Comparison of ENCODE assay signal across 15 cellular contexts in genomic region chrX:10567136-10567535, GRCh38.
"Had no signal": no experiment of that assay in that cellular context is flagged by ENCODE, and none has a peak within 500 bp of the region (broad histone marks: within the 10 kb centered on the region; RNA-seq: fewer than 3 reads in every experiment).

No MANE protein-coding gene starts in this region.

- H3K27me3 ChIP-seq: esophagus muscularis mucosa, gastrocnemius medialis, right atrium auricular region, stomach, transverse colon had no signal

- H3K4me3 ChIP-seq: esophagus muscularis mucosa, gastrocnemius medialis, right atrium auricular region, stomach, thoracic aorta, transverse colon had no signal

- H3K27ac Mint-ChIP-seq: effector memory CD8-positive, alpha-beta T cell; natural killer cell treated with Interleukin-12 subunit alpha and Interleukin-12 subunit beta and Interleukin-15 and Interleukin-18, amount 100 ng/mL, for 72 hours had no signal

- H3K27me3 Mint-ChIP-seq: effector memory CD8-positive, alpha-beta T cell; natural killer cell treated with Interleukin-12 subunit alpha and Interleukin-12 subunit beta and Interleukin-15 and Interleukin-18, amount 100 ng/mL, for 72 hours had no signal

- H3K9me3 Mint-ChIP-seq: natural killer cell treated with Interleukin-12 subunit alpha and Interleukin-12 subunit beta and Interleukin-15 and Interleukin-18, amount 100 ng/mL, for 72 hours had no signal

- H3K4me3 Mint-ChIP-seq: effector memory CD8-positive, alpha-beta T cell; natural killer cell treated with Interleukin-12 subunit alpha and Interleukin-12 subunit beta and Interleukin-15 and Interleukin-18, amount 100 ng/mL, for 72 hours had no signal

- H3K36me3 Mint-ChIP-seq: natural killer cell treated with Interleukin-12 subunit alpha and Interleukin-12 subunit beta and Interleukin-15 and Interleukin-18, amount 100 ng/mL, for 72 hours had no signal

- H3K36me3 ChIP-seq: gastrocnemius medialis, right atrium auricular region, thoracic aorta, transverse colon had no signal

- H3K9me3 ChIP-seq: esophagus muscularis mucosa, gastrocnemius medialis, right atrium auricular region, stomach, thoracic aorta, transverse colon had no signal

- H3K4me1 ChIP-seq: gastrocnemius medialis, right atrium auricular region, transverse colon had no signal

- ATAC-seq: effector memory CD8-positive, alpha-beta T cell; gastrocnemius medialis; natural killer cell treated with Interleukin-12 subunit alpha and Interleukin-12 subunit beta and Interleukin-15 and Interleukin-18, amount 100 ng/mL, for 72 hours had no signal

- DNase-seq: effector memory CD8-positive, alpha-beta T cell; gastrocnemius medialis; islet precursor cell; midbrain; small intestine; stimulated activated CD4-positive, alpha-beta T cell treated with anti-CD3 and anti-CD28 coated beads, Interleukin-12 subunit alpha, Interleukin-12 subunit beta, amount 100 ng/mL, for 4 hours; stimulated activated naive CD4-positive, alpha-beta T cell; stomach; substantia nigra; transverse colon had no signal

- H3K27ac ChIP-seq: epithelial cell of prostate, esophagus muscularis mucosa, gastrocnemius medialis, right atrium auricular region, stomach, thoracic aorta, transverse colon had no signal
